Comparison of ENCODE assay signal across 1 cellular context in the genomic region with DNA sequence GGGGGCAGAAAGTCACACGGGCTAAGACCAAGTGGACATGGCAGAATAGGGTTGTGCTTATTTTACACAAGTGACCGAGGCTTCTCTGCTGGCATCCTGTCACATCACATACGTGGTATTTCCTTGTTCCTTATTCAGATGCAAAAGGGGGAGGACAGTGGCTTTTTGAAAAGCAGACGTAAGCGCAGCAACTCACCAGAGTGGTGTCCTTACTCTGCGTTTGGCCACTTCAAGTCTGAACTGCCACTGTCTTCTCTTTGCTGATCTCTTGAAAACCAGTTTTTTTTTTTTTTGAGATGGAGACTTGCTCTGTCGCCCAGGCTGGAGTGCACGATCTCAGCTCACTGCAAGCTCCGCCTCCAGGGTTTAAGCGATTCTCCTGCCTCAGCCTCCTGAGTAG.
TF ChIP-seq lines count a peak whose summit lies in the region.

No MANE protein-coding gene starts in this region.

TF ChIP-seq in WTC11, 78 proteins besides CTCF, POLR2A, EP300 and RAD21 (continued from another document):
- TF ChIP-seq AFF4 (CRISPR knock-in tag; IDR thresholded peaks at IDR 0.05; ENCODE audit: borderline replicate concordance) (no peak), NFYB (CRISPR knock-in tag; conservative IDR thresholded peaks at IDR 0.05; ENCODE audit: low read depth) (no peak), SP1 (CRISPR knock-in tag; conservative IDR thresholded peaks at IDR 0.05) (no peak), NFE2L1 (CRISPR knock-in tag; IDR thresholded peaks at IDR 0.05) (no peak)
- TF ChIP-seq, protein P1, sequence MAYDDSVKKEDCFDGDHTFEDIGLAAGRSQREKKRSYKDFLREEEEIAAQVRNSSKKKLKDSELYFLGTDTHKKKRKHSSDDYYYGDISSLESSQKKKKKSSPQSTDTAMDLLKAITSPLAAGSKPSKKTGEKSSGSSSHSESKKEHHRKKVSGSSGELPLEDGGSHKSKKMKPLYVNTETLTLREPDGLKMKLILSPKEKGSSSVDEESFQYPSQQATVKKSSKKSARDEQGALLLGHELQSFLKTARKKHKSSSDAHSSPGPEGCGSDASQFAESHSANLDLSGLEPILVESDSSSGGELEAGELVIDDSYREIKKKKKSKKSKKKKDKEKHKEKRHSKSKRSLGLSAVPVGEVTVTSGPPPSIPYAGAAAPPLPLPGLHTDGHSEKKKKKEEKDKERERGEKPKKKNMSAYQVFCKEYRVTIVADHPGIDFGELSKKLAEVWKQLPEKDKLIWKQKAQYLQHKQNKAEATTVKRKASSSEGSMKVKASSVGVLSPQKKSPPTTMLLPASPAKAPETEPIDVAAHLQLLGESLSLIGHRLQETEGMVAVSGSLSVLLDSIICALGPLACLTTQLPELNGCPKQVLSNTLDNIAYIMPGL (CRISPR knock-in tag; IDR thresholded peaks at IDR 0.05), result no peak
